6 cellular contexts compared by ENCODE assay signal in genomic region chr14:94577472-94577871, GRCh38. TPM values are rescaled to one million over a fixed set of nuclear protein-coding genes. Genes with fewer than 3 reads are reported as not detected.
"Had no signal": no experiment of that assay in that cellular context is flagged by ENCODE, and none has a peak within 500 bp of the region (broad histone marks: within the 10 kb centered on the region; RNA-seq: fewer than 3 reads in every experiment).

No MANE protein-coding gene starts in this region.

RNA-seq across cellular contexts. Expression of gene SERPINA5, which starts 3.8 kb away (rescaled TPM):
- total RNA-seq: GM23248, HFFc6 had no signal
- polyA plus RNA-seq: GM23248 had no signal

RNA-seq across cellular contexts. Expression of gene SERPINA4, which starts 16.2 kb away (rescaled TPM):
- total RNA-seq: GM23248, GM23338, H4, H7, H9, HFFc6 had no signal
- polyA plus RNA-seq: GM23248, GM23338 had no signal

RNA-seq across cellular contexts. Expression of gene SERPINA3, which starts 34.7 kb away (rescaled TPM):
- total RNA-seq: GM23338, H7, H9, HFFc6 had no signal
- polyA plus RNA-seq: GM23338 had no signal
